19 cellular contexts compared by ENCODE assay signal in genomic region chr9:113588936-113589335, GRCh38.
DNase-seq lines count a peak whose midpoint lies in the region; ATAC-seq and TF ChIP-seq lines count a peak whose summit lies in the region.
"Had no signal": no experiment of that assay in that cellular context is flagged by ENCODE, and none has a peak within 500 bp of the region (broad histone marks: within the 10 kb centered on the region; RNA-seq: fewer than 3 reads in every experiment).

No MANE protein-coding gene starts in this region.

- H3K36me3 ChIP-seq in right atrium auricular region (peaks cover 17% of the 10 kb centered on the region), esophagus squamous epithelium (peaks cover 3 to 25% (median 4%) of the 10 kb centered on the region in 3 donors), sigmoid colon (peaks cover 4 to 18% (median 6%) of the 10 kb centered on the region in 4 donors)

- H3K9me3 Mint-ChIP-seq in stimulated activated naive B cell treated with anti-CD40 and anti-IgM and Interleukin-4, amounts not matched to agents 10 μg/mL and 1 μg/mL and 100 μg/mL, for 72 hours, result no peaks in the 10 kb centered on the region
- H3K9me3 Mint-ChIP-seq: activated T-cell treated with anti-CD3 and anti-CD28 coated beads, Interleukin-2, amount 50 U/mL, for 4 hours; central memory CD8-positive, alpha-beta T cell; naive B cell had no signal

- H3K4me1 Mint-ChIP-seq in stimulated activated naive B cell treated with anti-CD40 and anti-IgM and Interleukin-4, amounts not matched to agents 10 μg/mL and 1 μg/mL and 100 μg/mL, for 72 hours, result peaks cover 41 to 97% of the 10 kb centered on the region in 2 donors

- no peaks in the 10 kb centered on the region for H3K27me3 ChIP-seq in right atrium auricular region
- no peaks in the 10 kb centered on the region for H3K27me3 ChIP-seq in esophagus squamous epithelium
- no peaks in the 10 kb centered on the region for H3K27me3 ChIP-seq in sigmoid colon

- DNase-seq in right atrium auricular region (ENCODE audit: low spot score) (no peak), Right ventricle myocardium inferior (ENCODE audit: missing footprints) (no peak), esophagus squamous epithelium (lab: John Stamatoyannopoulos, UW) (no peak), sigmoid colon (peak; percentile 28), AG20443 (ENCODE audit: low spot score) (no peak), NCI-H187 treated with DMSO at 0.1 percent for 48 hours (lab: John Stamatoyannopoulos, UW) (no peak), cerebellar nuclear complex (lab: John Stamatoyannopoulos, UW) (no peak)
- no peak for DNase-seq in stimulated activated naive B cell treated with anti-CD40 and anti-IgM and Interleukin-4, amounts not matched to agents 10 μg/mL and 1 μg/mL and 100 μg/mL, for 72 hours
- DNase-seq: activated CD4-positive, alpha-beta T cell treated with anti-CD3 and anti-CD28 coated beads, Interleukin-2, amount 50 U/mL, for 1 hour; activated T-cell treated with anti-CD3 and anti-CD28 coated beads, Interleukin-2, amount 50 U/mL, for 4 hours; COR-L47; naive B cell; NCI-H1105; NCI-H748 treated with DMSO at 0.1 percent for 48 hours; stimulated activated CD4-positive, alpha-beta T cell treated with anti-CD3 and anti-CD28 coated beads, Interleukin-12 subunit alpha, Interleukin-12 subunit beta, amount 100 ng/mL, for 4 hours had no signal

- TF ChIP-seq POLR2A in esophagus squamous epithelium (IDR thresholded peaks at IDR 0.05) (no peak), sigmoid colon (IDR thresholded peaks at IDR 0.05) (no peak)

- H3K27ac Mint-ChIP-seq in stimulated activated naive B cell treated with anti-CD40 and anti-IgM and Interleukin-4, amounts not matched to agents 10 μg/mL and 1 μg/mL and 100 μg/mL, for 72 hours, result no peak overlapping the region
- H3K27ac Mint-ChIP-seq: progenitor cell of endocrine pancreas had no signal

- H3K4me1 ChIP-seq in right atrium auricular region (peaks cover 0 to 74% of the 10 kb centered on the region in 2 donors), esophagus squamous epithelium (peaks cover 13 to 86% (median 47%) of the 10 kb centered on the region in 3 donors), sigmoid colon (peaks cover 0 to 30% (median 19%) of the 10 kb centered on the region in 4 donors)

- peak overlapping the region in 1 of 2 donors; percentile 28 for H3K4me3 Mint-ChIP-seq in stimulated activated naive B cell treated with anti-CD40 and anti-IgM and Interleukin-4, amounts not matched to agents 10 μg/mL and 1 μg/mL and 100 μg/mL, for 72 hours
- H3K4me3 Mint-ChIP-seq: activated T-cell treated with anti-CD3 and anti-CD28 coated beads, Interleukin-2, amount 50 U/mL, for 4 hours; central memory CD8-positive, alpha-beta T cell had no signal

- intact Hi-C loops in Right ventricle myocardium inferior (cut with DNase I) (loop anchor here (2.0 to 5.0 kb wide), 3 partner anchors 66 to 187 kb away; partner anchors contain the start of gene ALAD), esophagus squamous epithelium (cut with DNase I) (loop anchor here (5.0 kb wide), 1 partner anchor 132 kb away; no protein-coding TSS in a partner anchor), sigmoid colon (cut with DNase I) (loop anchor here (10.0 kb wide), 1 partner anchor 244 kb away; the partner anchor contains the start of genes BSPRY and WDR31)

- no peaks in the 10 kb centered on the region for H3K9me3 ChIP-seq in right atrium auricular region
- H3K9me3 ChIP-seq in esophagus squamous epithelium, result no peaks in the 10 kb centered on the region
- no peaks in the 10 kb centered on the region for H3K9me3 ChIP-seq in sigmoid colon

- H3K27me3 Mint-ChIP-seq in stimulated activated naive B cell treated with anti-CD40 and anti-IgM and Interleukin-4, amounts not matched to agents 10 μg/mL and 1 μg/mL and 100 μg/mL, for 72 hours, result no peaks in the 10 kb centered on the region
- H3K27me3 Mint-ChIP-seq: central memory CD8-positive, alpha-beta T cell; naive B cell; progenitor cell of endocrine pancreas had no signal

- TF ChIP-seq CTCF in right atrium auricular region (IDR thresholded peaks at IDR 0.05) (no peak), esophagus squamous epithelium (IDR thresholded peaks at IDR 0.05) (no peak), sigmoid colon (IDR thresholded peaks at IDR 0.05) (no peak)

- TF ChIP-seq EP300 in sigmoid colon (IDR thresholded peaks at IDR 0.05), result no peak

- no peak overlapping the region for H3K4me3 ChIP-seq in right atrium auricular region
- H3K4me3 ChIP-seq in esophagus squamous epithelium, result no peak overlapping the region
- no peak overlapping the region for H3K4me3 ChIP-seq in sigmoid colon
- H3K4me3 ChIP-seq: PC-9 had no signal

- peaks cover 21 to 37% of the 10 kb centered on the region in 2 donors for H3K36me3 Mint-ChIP-seq in stimulated activated naive B cell treated with anti-CD40 and anti-IgM and Interleukin-4, amounts not matched to agents 10 μg/mL and 1 μg/mL and 100 μg/mL, for 72 hours

- 17 to 75% methylated on average over 1 of the region's 1 CpG for WGBS in esophagus squamous epithelium, 2 donors
- 64 to 66% methylated on average over 1 of the region's 1 CpG for WGBS in sigmoid colon, 2 donors

- ATAC-seq in Right ventricle myocardium inferior, result no peak
- ATAC-seq in stimulated activated naive B cell treated with anti-CD40 and anti-IgM and Interleukin-4, amounts not matched to agents 10 μg/mL and 1 μg/mL and 100 μg/mL, for 72 hours (replicated peaks), result no peak
- ATAC-seq: activated T-cell treated with anti-CD3 and anti-CD28 coated beads, Interleukin-2, amount 50 U/mL, for 4 hours had no signal

- peak overlapping the region; percentile 57 to 77 for H3K27ac ChIP-seq in right atrium auricular region
- H3K27ac ChIP-seq in esophagus squamous epithelium, result peak overlapping the region in 3 of 4 donors; percentile 26 to 67 (median 50)
- peak overlapping the region in 3 of 4 donors; percentile 7 to 53 (median 26) for H3K27ac ChIP-seq in sigmoid colon
- H3K27ac ChIP-seq: KMS-11, PC-9 had no signal
